27 cellular contexts compared by ENCODE assay signal in genomic region chr5:33261747-33262146, GRCh38.
"Had no signal": no experiment of that assay in that cellular context is flagged by ENCODE, and none has a peak within 500 bp of the region (broad histone marks: within the 10 kb centered on the region; RNA-seq: fewer than 3 reads in every experiment).

No MANE protein-coding gene starts in this region.

- H3K4me1 ChIP-seq: adrenal gland, ascending aorta, breast epithelium, colonic mucosa, lower lobe of right lung, prostate gland, stomach, suprapubic skin had no signal

- H3K9me3 ChIP-seq: adrenal gland, breast epithelium, colonic mucosa, mucosa of descending colon, prostate gland, suprapubic skin had no signal

- H3K27me3 ChIP-seq: adrenal gland, ascending aorta, breast epithelium, colonic mucosa, foreskin keratinocyte, neural progenitor cell, stomach, suprapubic skin, tibial nerve had no signal

- H3K27ac ChIP-seq: adrenal gland, ascending aorta, breast epithelium, colonic mucosa, lower lobe of right lung, neural progenitor cell, prostate gland, stomach, suprapubic skin, tibial nerve had no signal

- H3K4me3 ChIP-seq: adrenal gland, ascending aorta, breast epithelium, colonic mucosa, lower lobe of right lung, mucosa of descending colon, neural progenitor cell, prostate gland, skin epidermis, stomach, suprapubic skin, tibial nerve had no signal

- H3K4me2 ChIP-seq: neural progenitor cell had no signal

- H2AFZ ChIP-seq: neural progenitor cell had no signal

- DNase-seq: activated B cell treated with CpG ODN at 0.5 μM for 24 hours; activated CD4-positive, alpha-beta T cell treated with anti-CD3 and anti-CD28 coated beads for 36 hours; activated CD4-positive, alpha-beta T cell treated with anti-CD3 and anti-CD28 coated beads, Interleukin-2, amount 50 U/mL, for 4 hours; activated CD8-positive, alpha-beta memory T cell treated with anti-CD3 and anti-CD28 coated beads for 24 hours; activated CD8-positive, alpha-beta memory T cell treated with anti-CD3 and anti-CD28 coated beads, Interleukin-2, amount 50 U/mL, for 4 hours; activated T-cell treated with anti-CD3 and anti-CD28 coated beads, Interleukin-2, amount 50 U/mL, for 24 hours; adrenal gland; colonic mucosa; left colon; lower lobe of right lung; mesendoderm; mucosa of descending colon; naive B cell; stimulated activated CD4-positive, alpha-beta T cell treated with anti-CD3 and anti-CD28 coated beads, Interleukin-1b, Interleukin-23, amount 100 ng/mL, for 48 hours; stomach; T-helper 17 cell had no signal

- ATAC-seq: activated CD4-positive, alpha-beta T cell treated with anti-CD3 and anti-CD28 coated beads for 36 hours; activated naive CD4-positive, alpha-beta T cell treated with anti-CD3 and anti-CD28 coated beads, Interleukin-2, amount 50 U/mL, for 72 hours; activated T-helper 17 cell treated with anti-CD3 and anti-CD28 coated beads, Interleukin-2, amount 50 U/mL, for 72 hours; foreskin keratinocyte; left colon; lower lobe of right lung; mucosa of descending colon; T-helper 17 cell had no signal

- H3K9ac ChIP-seq: neural progenitor cell had no signal

- FAIRE-seq: keratinocyte had no signal

- H3K36me3 ChIP-seq: adrenal gland, ascending aorta, breast epithelium, colonic mucosa, lower lobe of right lung, neural progenitor cell, prostate gland, stomach, suprapubic skin, tibial nerve had no signal
